In the genomic region with DNA sequence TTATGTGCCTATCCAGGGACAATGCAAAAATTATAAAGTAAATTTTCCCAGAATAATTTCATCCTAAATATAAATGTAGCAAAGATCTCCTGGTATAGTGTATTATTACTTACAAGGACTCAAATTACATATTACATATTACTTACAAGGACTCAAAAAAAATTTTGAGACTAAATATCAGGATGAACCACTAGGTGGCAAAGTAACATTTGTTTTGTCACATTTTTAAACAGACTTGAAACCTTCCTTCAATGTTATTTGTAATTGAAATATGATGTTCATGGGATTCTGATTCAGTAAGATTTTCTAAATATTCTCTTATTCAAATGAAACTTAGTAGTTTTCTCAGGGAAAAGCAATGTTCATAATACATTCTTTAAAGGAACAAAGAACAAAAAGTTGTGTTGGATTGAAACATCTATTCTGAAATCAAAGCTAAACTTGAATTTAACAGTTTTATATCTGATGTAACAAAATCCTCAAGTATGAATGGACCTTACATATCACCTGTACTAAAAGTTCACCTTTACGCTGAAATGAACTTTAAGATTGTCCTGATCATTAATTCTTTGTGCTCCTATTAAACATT, we compare ENCODE assay signal across 9 cellular contexts.
DNase-seq lines count a peak whose midpoint lies in the region; ATAC-seq and TF ChIP-seq lines count a peak whose summit lies in the region.
"Had no signal": no experiment of that assay in that cellular context is flagged by ENCODE, and none has a peak within 500 bp of the region (broad histone marks: within the 10 kb centered on the region; RNA-seq: fewer than 3 reads in every experiment).

No MANE protein-coding gene starts in this region.

- H3K4me1 ChIP-seq in neural progenitor cell, result no peaks in the 10 kb centered on the region

- no peaks in the 10 kb centered on the region for H3K36me3 ChIP-seq in neural progenitor cell

- peaks cover 3% of the 10 kb centered on the region for H3K9me3 Mint-ChIP-seq in neural progenitor cell

- no peaks in the 10 kb centered on the region for H3K9me3 ChIP-seq in neural progenitor cell (ENCODE audit: low read depth)

- H3K27me3 ChIP-seq in dorsolateral prefrontal cortex, result no peaks in the 10 kb centered on the region
- no peaks in the 10 kb centered on the region for H3K27me3 ChIP-seq in neural progenitor cell

- TF ChIP-seq CTCF in dorsolateral prefrontal cortex (IDR thresholded peaks at IDR 0.05 in 54 of 56, conservative IDR thresholded peaks at IDR 0.05 in 2 of 56; ENCODE audit: low read depth in 1 of 56, partially characterized antibody in 56 of 56) (peak; percentile 58 to 95 (median 78)), neural progenitor cell (IDR thresholded peaks at IDR 0.05) (peak; percentile 72)

- peaks cover 2% of the 10 kb centered on the region for H3K27me3 Mint-ChIP-seq in neural progenitor cell (ENCODE audit: insufficient read depth, low read depth)

- no peaks in the 10 kb centered on the region for H3F3A ChIP-seq in neural progenitor cell (ENCODE audit: low read depth)

- no peak overlapping the region for H3K27ac ChIP-seq in dorsolateral prefrontal cortex
- no peak overlapping the region for H3K27ac ChIP-seq in neural progenitor cell

- H3K36me3 Mint-ChIP-seq in neural progenitor cell, result no peaks in the 10 kb centered on the region

- no peaks in the 10 kb centered on the region for H3K4me1 Mint-ChIP-seq in neural progenitor cell
- H3K4me1 Mint-ChIP-seq: naive thymus-derived CD8-positive, alpha-beta T cell had no signal

- H3K79me2 ChIP-seq in neural progenitor cell (ENCODE audit: low read depth), result no peaks in the 10 kb centered on the region

- no peak overlapping the region for H2AFZ ChIP-seq in neural progenitor cell (replicated peaks)

- ATAC-seq in HG03342 (IDR thresholded peaks at IDR 0.05; ENCODE audit: unreplicated experiment), result peak; percentile 75
- ATAC-seq in HG03045 (IDR thresholded peaks at IDR 0.05; ENCODE audit: unreplicated experiment), result no peak
- no peak for ATAC-seq in GM21381 (IDR thresholded peaks at IDR 0.05; ENCODE audit: unreplicated experiment)
- ATAC-seq: naive thymus-derived CD8-positive, alpha-beta T cell had no signal

- intact Hi-C loops in dorsolateral prefrontal cortex (cut with DNase I), result loop anchor here (10.0 kb wide), 2 partner anchors 334 to 394 kb away; no protein-coding TSS in a partner anchor

- H3K4me2 ChIP-seq in neural progenitor cell, result no peak overlapping the region

- H3K9ac ChIP-seq in neural progenitor cell, result no peak overlapping the region

- H3K4me3 Mint-ChIP-seq in neural progenitor cell, result no peak overlapping the region
- H3K4me3 Mint-ChIP-seq: naive thymus-derived CD8-positive, alpha-beta T cell had no signal

- no peaks in the 10 kb centered on the region for H4K20me1 ChIP-seq in neural progenitor cell (ENCODE audit: low read depth)

- H3K4me3 ChIP-seq in dorsolateral prefrontal cortex, result no peak overlapping the region
- H3K4me3 ChIP-seq in neural progenitor cell, result no peak overlapping the region

- DNase-seq in DMS53 treated with DMSO at 0.1 percent for 48 hours (lab: John Stamatoyannopoulos, UW; ENCODE audit: unreplicated experiment), result peak; percentile 78
- peak; percentile 39 for DNase-seq in NOMO-1 treated with dmso at 0.1 percent for 144 hours (lab: John Stamatoyannopoulos, UW; ENCODE audit: unreplicated experiment)
- no peak for DNase-seq in dorsolateral prefrontal cortex
- peak; percentile 38 for DNase-seq in neural progenitor cell (ENCODE audit: low spot score)
- DNase-seq in 8988T, result no peak

- no peak overlapping the region for H3K27ac Mint-ChIP-seq in neural progenitor cell
- H3K27ac Mint-ChIP-seq: naive thymus-derived CD8-positive, alpha-beta T cell had no signal

Comparison
In these comparisons a context has a peak if more than half of its experiments do, and no peak if none do; other contexts are left out.
1. DNase-seq: peak in DMS53 treated with DMSO at 0.1 percent for 48 hours (single experiment), NOMO-1 treated with dmso at 0.1 percent for 144 hours (single experiment) and neural progenitor cell (single experiment); none in dorsolateral prefrontal cortex (0 of 10) and 8988T (single experiment).